ENCODE assay signal across 11 cellular contexts in the genomic region with DNA sequence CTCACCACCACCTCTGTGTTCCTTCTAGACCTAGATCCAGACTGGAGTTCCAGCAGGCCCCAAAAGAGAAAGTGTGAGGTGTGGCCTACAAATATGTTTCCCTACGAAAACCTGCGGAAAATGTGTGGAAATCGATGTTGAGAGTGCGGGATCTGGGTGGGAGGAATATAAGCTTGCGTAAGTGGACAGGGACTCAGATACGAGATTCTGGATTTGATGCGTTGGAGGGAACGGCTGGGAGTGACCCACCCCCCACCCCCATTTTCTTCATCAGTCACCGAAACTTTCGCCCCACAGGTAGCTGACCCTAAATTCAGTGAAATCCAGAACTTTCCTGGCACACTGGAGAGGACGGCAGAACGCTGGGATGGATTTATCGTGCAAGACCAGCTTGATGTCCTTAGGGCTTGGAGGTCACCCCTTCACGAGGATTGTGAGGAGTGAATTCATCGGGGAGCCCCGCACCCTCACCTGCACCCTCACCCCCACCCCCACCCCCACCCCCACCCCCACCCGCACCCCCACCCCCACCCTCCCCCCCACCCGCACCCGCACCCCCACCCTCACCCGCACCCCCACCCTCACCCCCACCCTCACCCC. TPM values are rescaled to one million over a fixed set of nuclear protein-coding genes. Genes with fewer than 3 reads are reported as not detected.
DNase-seq lines count a peak whose midpoint lies in the region; ATAC-seq and TF ChIP-seq lines count a peak whose summit lies in the region.
"Had no signal": no experiment of that assay in that cellular context is flagged by ENCODE, and none has a peak within 500 bp of the region (broad histone marks: within the 10 kb centered on the region; RNA-seq: fewer than 3 reads in every experiment).

No MANE protein-coding gene starts in this region.

- H3K4me3 ChIP-seq in PC-9 (no peak overlapping the region; the same call in 1 of the 2 replicates), uterus (no peak overlapping the region)
- H3K4me3 ChIP-seq: cardiac muscle cell had no signal

- no peak for ATAC-seq in stimulated activated naive CD8-positive, alpha-beta T cell treated with anti-CD3 and anti-CD28 coated beads, Interleukin-15, amount 100 ng/mL, for 72 hours
- no peak for ATAC-seq in stimulated activated naive CD8-positive, alpha-beta T cell treated with anti-CD3 and anti-CD28 coated beads, Interleukin-15, Interleukin-2, amounts not matched to agents 100 U/mL and 50 U/mL, for 24 hours
- ATAC-seq in GM19328 (IDR thresholded peaks at IDR 0.05; ENCODE audit: unreplicated experiment) (no peak), GM18511 (IDR thresholded peaks at IDR 0.05; ENCODE audit: unreplicated experiment) (no peak)

- no peak for TF ChIP-seq POLR2A in uterus (IDR thresholded peaks at IDR 0.05)

- H3K27me3 Mint-ChIP-seq in stimulated activated naive CD8-positive, alpha-beta T cell treated with anti-CD3 and anti-CD28 coated beads, Interleukin-15, amount 100 ng/mL, for 72 hours, result no peaks in the 10 kb centered on the region
- peaks cover 7% of the 10 kb centered on the region for H3K27me3 Mint-ChIP-seq in endothelial cell (ENCODE audit: unreplicated experiment)
- peaks cover 2% of the 10 kb centered on the region for H3K27me3 Mint-ChIP-seq in activated T-helper 2 cell treated with anti-CD3 and anti-CD28 coated beads, Interferon-gamma antibody, Interleukin-2, Interleukin-4, amounts not matched to agents 10 μg/mL and 5 μg/mL and 100 μg/mL, durations not matched to agents 14 hours and 24 hours and 36 hours (ENCODE audit: low read depth)

- H3K36me3 Mint-ChIP-seq in endothelial cell (ENCODE audit: low read depth, unreplicated experiment), result no peaks in the 10 kb centered on the region
- H3K36me3 Mint-ChIP-seq in activated T-helper 2 cell treated with anti-CD3 and anti-CD28 coated beads, Interferon-gamma antibody, Interleukin-2, Interleukin-4, amounts not matched to agents 10 μg/mL and 5 μg/mL and 100 μg/mL, durations not matched to agents 14 hours and 24 hours and 36 hours (ENCODE audit: low read depth), result no peaks in the 10 kb centered on the region
- H3K36me3 Mint-ChIP-seq: CD4-positive, CD25-positive, alpha-beta regulatory T cell had no signal

- H3K4me2 ChIP-seq in PC-9, result peak overlapping the region; percentile 62

- peak overlapping the region; percentile 74 to 78 for H3K4me3 Mint-ChIP-seq in stimulated activated naive CD8-positive, alpha-beta T cell treated with anti-CD3 and anti-CD28 coated beads, Interleukin-15, amount 100 ng/mL, for 72 hours
- H3K4me3 Mint-ChIP-seq in endothelial cell (ENCODE audit: unreplicated experiment), result no peak overlapping the region
- no peak overlapping the region for H3K4me3 Mint-ChIP-seq in activated T-helper 2 cell treated with anti-CD3 and anti-CD28 coated beads, Interferon-gamma antibody, Interleukin-2, Interleukin-4, amounts not matched to agents 10 μg/mL and 5 μg/mL and 100 μg/mL, durations not matched to agents 14 hours and 24 hours and 36 hours (ENCODE audit: low read depth)

- H3K9me3 ChIP-seq in PC-9 (ENCODE audit: insufficient read depth, low read depth) (no peaks in the 10 kb centered on the region), uterus (no peaks in the 10 kb centered on the region)

- H3K27me3 ChIP-seq in PC-9 (ENCODE audit: insufficient read depth, low read depth) (no peaks in the 10 kb centered on the region), uterus (no peaks in the 10 kb centered on the region)
- H3K27me3 ChIP-seq: cardiac muscle cell had no signal

- H3K9me3 Mint-ChIP-seq in stimulated activated naive CD8-positive, alpha-beta T cell treated with anti-CD3 and anti-CD28 coated beads, Interleukin-15, amount 100 ng/mL, for 72 hours, result no peaks in the 10 kb centered on the region
- no peaks in the 10 kb centered on the region for H3K9me3 Mint-ChIP-seq in endothelial cell (ENCODE audit: unreplicated experiment)
- no peaks in the 10 kb centered on the region for H3K9me3 Mint-ChIP-seq in activated T-helper 2 cell treated with anti-CD3 and anti-CD28 coated beads, Interferon-gamma antibody, Interleukin-2, Interleukin-4, amounts not matched to agents 10 μg/mL and 5 μg/mL and 100 μg/mL, durations not matched to agents 14 hours and 24 hours and 36 hours

- H4K20me1 ChIP-seq in PC-9 (ENCODE audit: insufficient read depth), result no peaks in the 10 kb centered on the region; the same call in none of the 2 replicates

- H2AFZ ChIP-seq in PC-9, result no peak overlapping the region

- POLR2A ChIA-PET in PC-9 (lab: Charles Lee; ENCODE audit: unreplicated experiment), result interaction anchor here (0.6 to 0.7 kb wide), 4 partner anchors 50 to 1166 kb away, joined by 3 to 6 read pairs (median 4); no protein-coding TSS in a partner anchor

- H3K79me2 ChIP-seq in PC-9 (ENCODE audit: low read depth), result no peaks in the 10 kb centered on the region
- H3K79me2 ChIP-seq: parathyroid adenoma had no signal

- H3K4me1 Mint-ChIP-seq in stimulated activated naive CD8-positive, alpha-beta T cell treated with anti-CD3 and anti-CD28 coated beads, Interleukin-15, amount 100 ng/mL, for 72 hours, result peaks cover 40% of the 10 kb centered on the region
- peaks cover 29% of the 10 kb centered on the region for H3K4me1 Mint-ChIP-seq in endothelial cell (ENCODE audit: unreplicated experiment)
- H3K4me1 Mint-ChIP-seq in activated T-helper 2 cell treated with anti-CD3 and anti-CD28 coated beads, Interferon-gamma antibody, Interleukin-2, Interleukin-4, amounts not matched to agents 10 μg/mL and 5 μg/mL and 100 μg/mL, durations not matched to agents 14 hours and 24 hours and 36 hours (ENCODE audit: low read depth), result peaks cover 10% of the 10 kb centered on the region

- H3F3A ChIP-seq in PC-9 (ENCODE audit: insufficient read depth, low read depth), result peaks cover 49% of the 10 kb centered on the region

- no peaks in the 10 kb centered on the region for H3K36me3 ChIP-seq in PC-9 (ENCODE audit: low read depth)
- no peaks in the 10 kb centered on the region for H3K36me3 ChIP-seq in uterus
- H3K36me3 ChIP-seq: cardiac muscle cell had no signal

- no peak for DNase-seq in stimulated activated naive CD8-positive, alpha-beta T cell treated with anti-CD3 and anti-CD28 coated beads, Interleukin-15, amount 100 ng/mL, for 72 hours
- no peak for DNase-seq in stimulated activated naive CD8-positive, alpha-beta T cell treated with anti-CD3 and anti-CD28 coated beads, Interleukin-15, Interleukin-2, amounts not matched to agents 100 U/mL and 50 U/mL, for 24 hours
- peak in 1 of 2 experiments; percentile 30 for DNase-seq in PC-9
- no peak for DNase-seq in endothelial cell (ENCODE audit: low spot score)
- DNase-seq in uterus, result no peak
- no peak for DNase-seq in activated T-helper 2 cell treated with anti-CD3 and anti-CD28 coated beads, Interferon-gamma antibody, Interleukin-2, Interleukin-4, amounts not matched to agents 10 μg/mL and 5 μg/mL and 100 μg/mL, durations not matched to agents 14 hours and 24 hours and 36 hours (ENCODE audit: low spot score)
- DNase-seq: CD4-positive, CD25-positive, alpha-beta regulatory T cell had no signal

- intact Hi-C loops in PC-9 (cut with micrococcal nuclease; ENCODE audit: unreplicated experiment) (no loop called here), uterus (cut with DNase I; ENCODE audit: low total_unique reads) (no loop called here)
- intact Hi-C loops in activated T-helper 2 cell treated with anti-CD3 and anti-CD28 coated beads, Interferon-gamma antibody, Interleukin-2, Interleukin-4, amounts not matched to agents 10 μg/mL and 5 μg/mL and 100 μg/mL, durations not matched to agents 14 hours and 24 hours and 36 hours (cut with micrococcal nuclease), result loop anchor here (5.0 kb wide), 1 partner anchor 132 kb away; a partner anchor contains a TSS

- TF ChIP-seq CTCF in PC-9 (conservative IDR thresholded peaks at IDR 0.05) (no peak), endothelial cell (IDR thresholded peaks at IDR 0.05; ENCODE audit: unreplicated experiment) (no peak), uterus (IDR thresholded peaks at IDR 0.05) (no peak)

- no peaks in the 10 kb centered on the region for H3K9me2 ChIP-seq in PC-9 (ENCODE audit: insufficient read depth)

- CTCF ChIA-PET in PC-9 (lab: Charles Lee), result interaction anchor here (0.6 to 0.9 kb wide), 3 partner anchors 13 to 153 kb away, joined by 3 to 9 read pairs (median 3); no protein-coding TSS in a partner anchor

- H3K27ac Mint-ChIP-seq in stimulated activated naive CD8-positive, alpha-beta T cell treated with anti-CD3 and anti-CD28 coated beads, Interleukin-15, amount 100 ng/mL, for 72 hours, result peak overlapping the region in 1 of 2 donors; percentile 86
- H3K27ac Mint-ChIP-seq in endothelial cell (ENCODE audit: unreplicated experiment), result peak overlapping the region; percentile 71
- H3K27ac Mint-ChIP-seq in activated T-helper 2 cell treated with anti-CD3 and anti-CD28 coated beads, Interferon-gamma antibody, Interleukin-2, Interleukin-4, amounts not matched to agents 10 μg/mL and 5 μg/mL and 100 μg/mL, durations not matched to agents 14 hours and 24 hours and 36 hours, result no peak overlapping the region

- peaks cover 9% of the 10 kb centered on the region for H3K4me1 ChIP-seq in PC-9 (replicated peaks; ENCODE audit: insufficient read depth)
- H3K4me1 ChIP-seq in uterus, result peaks cover 0 to 7% of the 10 kb centered on the region in 2 donors
- H3K4me1 ChIP-seq: parathyroid adenoma had no signal

- H3K27ac ChIP-seq in PC-9, result no peak overlapping the region
- peak overlapping the region; percentile 10 to 64 for H3K27ac ChIP-seq in uterus
- H3K27ac ChIP-seq: cardiac muscle cell had no signal

- BruUV-seq in PC-9 (replicated peaks; lab: Mats Ljungman, UMichigan), result no TSS peak

RNA-seq across cellular contexts. Expression of a gene that starts 13.2 kb away (rescaled TPM):
- total RNA-seq in PC-9 (2021), result 29.3 and 35.4 TPM in 2 replicates
- total RNA-seq in endothelial cell (ENCODE audit: unreplicated experiment), result 30.9 TPM
- 10 to 100 TPM in 3 of 4 donors, 1 to 10 TPM in 1; 5.3 to 20.0 (median 14.2) TPM for total RNA-seq in uterus
- total RNA-seq in activated T-helper 2 cell treated with anti-CD3 and anti-CD28 coated beads, Interferon-gamma antibody, Interleukin-2, Interleukin-4, amounts not matched to agents 10 μg/mL and 5 μg/mL and 100 μg/mL, durations not matched to agents 14 hours and 24 hours and 36 hours, result 5.7 and 7.1 TPM in 2 replicates

RNA-seq across cellular contexts. Expression of a gene that starts 51.5 kb away (rescaled TPM):
- total RNA-seq in PC-9 (2021), result 56.4 and 61.4 TPM in 2 replicates
- total RNA-seq in endothelial cell (ENCODE audit: unreplicated experiment), result 61.0 TPM
- total RNA-seq in uterus, result 10 to 100 TPM; 20.9 to 92.8 (median 78.8) TPM
- total RNA-seq in activated T-helper 2 cell treated with anti-CD3 and anti-CD28 coated beads, Interferon-gamma antibody, Interleukin-2, Interleukin-4, amounts not matched to agents 10 μg/mL and 5 μg/mL and 100 μg/mL, durations not matched to agents 14 hours and 24 hours and 36 hours, result 57.9 and 59.8 TPM in 2 replicates

RNA-seq across cellular contexts. Expression of a gene that starts 58.0 kb away (rescaled TPM):
- total RNA-seq in PC-9 (2021) (8.3 and 8.5 TPM in 2 replicates), endothelial cell (ENCODE audit: unreplicated experiment) (1.8 TPM), uterus (10 to 100 TPM in 2 of 4 donors, 1 to 10 TPM in 1, under 1 TPM in 1; 0.59 to 75.4 (median 16.3) TPM)
- total RNA-seq in activated T-helper 2 cell treated with anti-CD3 and anti-CD28 coated beads, Interferon-gamma antibody, Interleukin-2, Interleukin-4, amounts not matched to agents 10 μg/mL and 5 μg/mL and 100 μg/mL, durations not matched to agents 14 hours and 24 hours and 36 hours, result 0.27 and 0.32 TPM in 2 replicates
- total RNA-seq: CD4-positive, CD25-positive, alpha-beta regulatory T cell had no signal

Comparison
In these comparisons a context has a peak if more than half of its experiments do, and no peak if none do; other contexts are left out.
1. H3K4me3 Mint-ChIP-seq: peak in stimulated activated naive CD8-positive, alpha-beta T cell treated with anti-CD3 and anti-CD28 coated beads, Interleukin-15, amount 100 ng/mL, for 72 hours (2 of 2); none in endothelial cell (single experiment) and activated T-helper 2 cell treated with anti-CD3 and anti-CD28 coated beads, Interferon-gamma antibody, Interleukin-2, Interleukin-4, amounts not matched to agents 10 μg/mL and 5 μg/mL and 100 μg/mL, durations not matched to agents 14 hours and 24 hours and 36 hours (single experiment).